In genomic region chr15:84953726-84954125, GRCh38 we compare ENCODE assay signal across 2 cellular contexts.
TF ChIP-seq lines count a peak whose summit lies in the region.

No MANE protein-coding gene starts in this region.

TF ChIP-seq in IMR-90, 13 proteins besides CTCF, POLR2A, EP300 and RAD21:
- TF ChIP-seq BHLHE40 (IDR thresholded peaks at IDR 0.05; ENCODE audit: low read depth, low read length): no peak

TF ChIP-seq in endothelial cell of umbilical vein, 7 proteins besides CTCF, POLR2A, EP300 and RAD21:
- TF ChIP-seq MAX (IDR thresholded peaks at IDR 0.05; ENCODE audit: insufficient read depth, insufficient read length) (no peak), GATA2 (IDR thresholded peaks at IDR 0.05; ENCODE audit: insufficient read depth, insufficient read length, low read depth, low read length) (no peak), POLR2AphosphoS5 (IDR thresholded peaks at IDR 0.05; ENCODE audit: insufficient read depth, low read depth, low read length) (no peak), MYC (IDR thresholded peaks at IDR 0.05; ENCODE audit: low read depth, low read length) (no peak), JUN (IDR thresholded peaks at IDR 0.05; ENCODE audit: borderline replicate concordance, insufficient read depth, insufficient read length, low read depth) (no peak), EZH2 (IDR thresholded peaks at IDR 0.05; ENCODE audit: borderline replicate concordance, low read depth, low read length, severe bottlenecking) (no peak), FOS (IDR thresholded peaks at IDR 0.05; ENCODE audit: borderline replicate concordance, insufficient read depth, low read length) (no peak)
